Comparison of ENCODE assay signal across 13 cellular contexts in genomic region chr12:56146492-56147460, GRCh38. TPM values are rescaled to one million over a fixed set of nuclear protein-coding genes. Genes with fewer than 3 reads are reported as not detected.
DNase-seq lines count a peak whose midpoint lies in the region; ATAC-seq and TF ChIP-seq lines count a peak whose summit lies in the region.
"Had no signal": no experiment of that assay in that cellular context is flagged by ENCODE, and none has a peak within 500 bp of the region (broad histone marks: within the 10 kb centered on the region; RNA-seq: fewer than 3 reads in every experiment).

No MANE protein-coding gene starts in this region.

- TF ChIP-seq CTCF in ascending aorta (IDR thresholded peaks at IDR 0.05) (no peak), stomach (IDR thresholded peaks at IDR 0.05) (no peak), osteoblast (IDR thresholded peaks at IDR 0.05; ENCODE audit: extremely low read depth, low read depth, low read length) (no peak)

- 62 to 66% (median 64%) methylated on average over 13 of the region's 13 CpGs for WGBS in stomach, 5 donors

- H3K27me3 Mint-ChIP-seq in activated CD4-positive, alpha-beta T cell treated with anti-CD3 and anti-CD28 coated beads, Interleukin-2, amount 10 ng/mL, durations not matched to agents 24 days and 14 days: no peaks in the 10 kb centered on the region
- no peaks in the 10 kb centered on the region for H3K27me3 Mint-ChIP-seq in activated CD4-positive, alpha-beta T cell treated with anti-CD3 and anti-CD28 coated beads, Interleukin-2, amount 10 ng/mL, durations not matched to agents 7 days and 5 days

- intact Hi-C loops in activated CD4-positive, alpha-beta T cell treated with anti-CD3 and anti-CD28 coated beads, Interleukin-2, amount 10 ng/mL, durations not matched to agents 24 days and 14 days (cut with micrococcal nuclease): no loop called here
- intact Hi-C loops in ascending aorta (cut with DNase I) (no loop called here), stomach (cut with DNase I; ENCODE audit: low total_unique reads) (no loop called here), posterior vena cava (cut with DNase I) (no loop called here)

- H3K27ac Mint-ChIP-seq in activated CD4-positive, alpha-beta T cell treated with anti-CD3 and anti-CD28 coated beads, Interleukin-2, amount 10 ng/mL, durations not matched to agents 24 days and 14 days: peak overlapping the region; percentile 15
- no peak overlapping the region for H3K27ac Mint-ChIP-seq in activated CD4-positive, alpha-beta T cell treated with anti-CD3 and anti-CD28 coated beads, Interleukin-2, amount 10 ng/mL, durations not matched to agents 7 days and 5 days

- H3K4me1 Mint-ChIP-seq in activated CD4-positive, alpha-beta T cell treated with anti-CD3 and anti-CD28 coated beads, Interleukin-2, amount 10 ng/mL, durations not matched to agents 24 days and 14 days: peaks cover 27% of the 10 kb centered on the region
- peaks cover 40% of the 10 kb centered on the region for H3K4me1 Mint-ChIP-seq in activated CD4-positive, alpha-beta T cell treated with anti-CD3 and anti-CD28 coated beads, Interleukin-2, amount 10 ng/mL, durations not matched to agents 7 days and 5 days

- POLR2A ChIA-PET in activated CD4-positive, alpha-beta T cell treated with anti-CD3 and anti-CD28 coated beads, Interleukin-2, amount 10 ng/mL, durations not matched to agents 7 days and 5 days (lab: Charles Lee): no interaction called here

- H3K36me3 Mint-ChIP-seq in activated CD4-positive, alpha-beta T cell treated with anti-CD3 and anti-CD28 coated beads, Interleukin-2, amount 10 ng/mL, durations not matched to agents 24 days and 14 days (ENCODE audit: low read depth): peaks cover 38% of the 10 kb centered on the region
- H3K36me3 Mint-ChIP-seq in activated CD4-positive, alpha-beta T cell treated with anti-CD3 and anti-CD28 coated beads, Interleukin-2, amount 10 ng/mL, durations not matched to agents 7 days and 5 days (ENCODE audit: low read depth): peaks cover 42% of the 10 kb centered on the region

- no peak overlapping the region for H3K4me3 Mint-ChIP-seq in activated CD4-positive, alpha-beta T cell treated with anti-CD3 and anti-CD28 coated beads, Interleukin-2, amount 10 ng/mL, durations not matched to agents 24 days and 14 days
- H3K4me3 Mint-ChIP-seq in activated CD4-positive, alpha-beta T cell treated with anti-CD3 and anti-CD28 coated beads, Interleukin-2, amount 10 ng/mL, durations not matched to agents 7 days and 5 days: no peak overlapping the region

- no peak for TF ChIP-seq EP300 in stomach (IDR thresholded peaks at IDR 0.05)

- no peak overlapping the region for H3K4me2 ChIP-seq in osteoblast (ENCODE audit: insufficient read depth, low read length)
- H3K4me2 ChIP-seq: smooth muscle cell had no signal

- CTCF ChIA-PET in activated CD4-positive, alpha-beta T cell treated with anti-CD3 and anti-CD28 coated beads, Interleukin-2, amount 10 ng/mL, durations not matched to agents 7 days and 5 days (lab: Charles Lee): interaction anchor here (0.7 to 2.0 kb wide), 2 partner anchors 10 to 159 kb away, joined by 3 to 7 read pairs; no protein-coding TSS in a partner anchor

- peaks cover 0 to 12% of the 10 kb centered on the region in 2 donors for H3K4me1 ChIP-seq in ascending aorta
- peaks cover 14 to 53% (median 22%) of the 10 kb centered on the region in 4 donors for H3K4me1 ChIP-seq in stomach
- peaks cover 11% of the 10 kb centered on the region for H3K4me1 ChIP-seq in osteoblast (ENCODE audit: insufficient read depth, low read length)

- no peaks in the 10 kb centered on the region for H3K9me3 ChIP-seq in ascending aorta
- H3K9me3 ChIP-seq in stomach: no peaks in the 10 kb centered on the region
- H3K9me3 ChIP-seq in osteoblast (ENCODE audit: low read depth, low read length): no peaks in the 10 kb centered on the region
- H3K9me3 ChIP-seq: Peyer's patch had no signal

- DNase-seq in activated CD4-positive, alpha-beta T cell treated with anti-CD3 and anti-CD28 coated beads, Interleukin-2, amount 10 ng/mL, durations not matched to agents 24 days and 14 days: no peak
- no peak for DNase-seq in activated CD4-positive, alpha-beta T cell treated with anti-CD3 and anti-CD28 coated beads, Interleukin-2, amount 10 ng/mL, durations not matched to agents 7 days and 5 days
- DNase-seq in ascending aorta (ENCODE audit: low spot score in 2 of 2) (no peak), kidney tubule cell (ENCODE audit: low spot score) (peak; percentile 13), stomach (no peak), osteoblast (ENCODE audit: insufficient read length, low spot score, missing footprints) (no peak), posterior vena cava (ENCODE audit: low spot score) (no peak)
- DNase-seq: activated T-cell treated with anti-CD3 and anti-CD28 coated beads for 4 hours; anterior cingulate cortex; effector memory CD4-positive, alpha-beta T cell; Peyer's patch had no signal

- no peaks in the 10 kb centered on the region for H3K27me3 ChIP-seq in ascending aorta
- no peaks in the 10 kb centered on the region for H3K27me3 ChIP-seq in stomach
- no peaks in the 10 kb centered on the region for H3K27me3 ChIP-seq in osteoblast (ENCODE audit: insufficient read depth, low read length)
- H3K27me3 ChIP-seq: Peyer's patch had no signal

- H4K20me1 ChIP-seq in osteoblast (ENCODE audit: insufficient read depth, low read length): no peaks in the 10 kb centered on the region

- H3K27ac ChIP-seq in ascending aorta: peak overlapping the region; percentile 37 to 65
- peak overlapping the region in 3 of 5 donors; percentile 25 to 58 (median 53) for H3K27ac ChIP-seq in stomach
- H3K27ac ChIP-seq in osteoblast (ENCODE audit: low read depth, low read length): no peak overlapping the region

- H3K4me3 ChIP-seq in ascending aorta (no peak overlapping the region), stomach (no peak overlapping the region), osteoblast (ENCODE audit: insufficient read depth, low read length) (no peak overlapping the region)
- H3K4me3 ChIP-seq: Peyer's patch, smooth muscle cell had no signal

- H3K79me2 ChIP-seq in osteoblast (ENCODE audit: insufficient read depth, low read length): no peaks in the 10 kb centered on the region

- H3K9me3 Mint-ChIP-seq in activated CD4-positive, alpha-beta T cell treated with anti-CD3 and anti-CD28 coated beads, Interleukin-2, amount 10 ng/mL, durations not matched to agents 24 days and 14 days: no peaks in the 10 kb centered on the region
- no peaks in the 10 kb centered on the region for H3K9me3 Mint-ChIP-seq in activated CD4-positive, alpha-beta T cell treated with anti-CD3 and anti-CD28 coated beads, Interleukin-2, amount 10 ng/mL, durations not matched to agents 7 days and 5 days

- no peak for ATAC-seq in GM18868 (IDR thresholded peaks at IDR 0.05; ENCODE audit: unreplicated experiment)

- no peak for TF ChIP-seq POLR2A in stomach (IDR thresholded peaks at IDR 0.05)

- H2AFZ ChIP-seq in osteoblast (ENCODE audit: low read length): no peak overlapping the region

- H3K36me3 ChIP-seq in ascending aorta: peaks cover 29 to 37% of the 10 kb centered on the region in 2 donors
- peaks cover 28 to 38% (median 35%) of the 10 kb centered on the region in 4 donors for H3K36me3 ChIP-seq in stomach
- H3K36me3 ChIP-seq in osteoblast (ENCODE audit: insufficient read depth, low read length): peaks cover 24% of the 10 kb centered on the region

RNA-seq across cellular contexts. Expression of gene MYL6B, which starts 5.6 kb away (rescaled TPM):
- total RNA-seq in activated CD4-positive, alpha-beta T cell treated with anti-CD3 and anti-CD28 coated beads, Interleukin-2, amount 10 ng/mL, durations not matched to agents 24 days and 14 days: 63.3 and 68.9 TPM in 2 replicates
- total RNA-seq in activated CD4-positive, alpha-beta T cell treated with anti-CD3 and anti-CD28 coated beads, Interleukin-2, amount 10 ng/mL, durations not matched to agents 7 days and 5 days: 10 to 100 TPM; 56.6 to 63.4 TPM
- total RNA-seq in ascending aorta (53.6 TPM), stomach (10 to 100 TPM in 3 of 5 donors, 1 to 10 TPM in 1, not detected in 1; 4.9 to 24.3 (median 20.6) TPM), osteoblast (49.8 and 53.9 TPM in 2 replicates), posterior vena cava (10 to 100 TPM; 32.9 to 35.7 TPM)
- 10 to 100 TPM; 53.4 to 98.1 (median 60.2) TPM for polyA plus RNA-seq in stomach

RNA-seq across cellular contexts. Expression of gene MYL6, which starts 11.4 kb away (rescaled TPM):
- 717 and 752 TPM in 2 replicates for total RNA-seq in activated CD4-positive, alpha-beta T cell treated with anti-CD3 and anti-CD28 coated beads, Interleukin-2, amount 10 ng/mL, durations not matched to agents 24 days and 14 days
- total RNA-seq in activated CD4-positive, alpha-beta T cell treated with anti-CD3 and anti-CD28 coated beads, Interleukin-2, amount 10 ng/mL, durations not matched to agents 7 days and 5 days: 1,000 to 10,000 TPM; 1,336 to 1,525 TPM
- total RNA-seq in ascending aorta (1,476 TPM), stomach (1,000 to 10,000 TPM; 1,132 to 3,648 (median 2,772) TPM), osteoblast (848 and 873 TPM in 2 replicates), posterior vena cava (1,000 to 10,000 TPM; 3,219 to 3,986 TPM)
- polyA plus RNA-seq in stomach: 1,000 to 10,000 TPM; 3,181 to 4,672 (median 3,569) TPM

RNA-seq across cellular contexts. Expression of gene ESYT1, which starts 18.7 kb away (rescaled TPM):
- 155 and 158 TPM in 2 replicates for total RNA-seq in activated CD4-positive, alpha-beta T cell treated with anti-CD3 and anti-CD28 coated beads, Interleukin-2, amount 10 ng/mL, durations not matched to agents 24 days and 14 days
- 100 to 1,000 TPM; 367 to 399 TPM for total RNA-seq in activated CD4-positive, alpha-beta T cell treated with anti-CD3 and anti-CD28 coated beads, Interleukin-2, amount 10 ng/mL, durations not matched to agents 7 days and 5 days
- 119 TPM for total RNA-seq in ascending aorta
- 100 to 1,000 TPM in 1 of 5 donors, 10 to 100 TPM in 4; 23.3 to 142 (median 63.7) TPM for total RNA-seq in stomach
- polyA plus RNA-seq in stomach: 10 to 100 TPM in 2 of 3 donors, 1 to 10 TPM in 1; 8.6 to 32.8 (median 13.8) TPM
- 239 and 304 TPM in 2 replicates for total RNA-seq in osteoblast
- 100 to 1,000 TPM; 113 to 120 TPM for total RNA-seq in posterior vena cava

RNA-seq across cellular contexts. Expression of gene ZC3H10, which starts 28.7 kb away (rescaled TPM):
- total RNA-seq in activated CD4-positive, alpha-beta T cell treated with anti-CD3 and anti-CD28 coated beads, Interleukin-2, amount 10 ng/mL, durations not matched to agents 24 days and 14 days: 8.9 and 11.2 TPM in 2 replicates
- 1 to 10 TPM; 8.2 to 9.1 TPM for total RNA-seq in activated CD4-positive, alpha-beta T cell treated with anti-CD3 and anti-CD28 coated beads, Interleukin-2, amount 10 ng/mL, durations not matched to agents 7 days and 5 days
- total RNA-seq in ascending aorta (11.1 TPM), stomach (1 to 10 TPM in 3 of 5 donors, under 1 TPM in 2; under 0.01 to 5.8 (median 3.1) TPM), osteoblast (9.0 and 10.6 TPM in 2 replicates), posterior vena cava (1 to 10 TPM; 7.9 to 8.0 TPM)
- 1 to 10 TPM; 1.5 to 2.2 (median 1.8) TPM for polyA plus RNA-seq in stomach

RNA-seq across cellular contexts. Expression of gene RPL41, which starts 30.3 kb away (rescaled TPM):
- 3,831 and 3,993 TPM in 2 replicates for total RNA-seq in activated CD4-positive, alpha-beta T cell treated with anti-CD3 and anti-CD28 coated beads, Interleukin-2, amount 10 ng/mL, durations not matched to agents 24 days and 14 days
- total RNA-seq in activated CD4-positive, alpha-beta T cell treated with anti-CD3 and anti-CD28 coated beads, Interleukin-2, amount 10 ng/mL, durations not matched to agents 7 days and 5 days: 1,000 to 10,000 TPM; 3,940 to 4,815 TPM
- total RNA-seq in ascending aorta (1,819 TPM), stomach (1,000 to 10,000 TPM; 1,483 to 3,736 (median 1,919) TPM), osteoblast (1,930 and 2,844 TPM in 2 replicates), posterior vena cava (1,000 to 10,000 TPM; 2,364 to 2,753 TPM)
- polyA plus RNA-seq in stomach: 1,000 to 10,000 TPM; 5,931 to 8,449 (median 6,584) TPM
